In genomic region chr1:209190591-209191241, GRCh38 we compare ENCODE assay signal across 10 cellular contexts.
A peak's percentile ranks its signal among the peaks of the same experiment; 100 is the strongest.
DNase-seq lines count a peak whose midpoint lies in the region; ATAC-seq, FAIRE-seq and TF ChIP-seq lines count a peak whose summit lies in the region.
"Had no signal": no experiment of that assay in that cellular context is flagged by ENCODE, and none has a peak within 500 bp of the region (broad histone marks: within the 10 kb centered on the region; RNA-seq: fewer than 3 reads in every experiment).

No MANE protein-coding gene starts in this region.

- no peaks in the 10 kb centered on the region for H3K4me1 Mint-ChIP-seq in activated CD8-positive, alpha-beta T cell treated with anti-CD3 and anti-CD28 coated beads for 36 hours (ENCODE audit: low read depth)

- CTCF ChIA-PET in activated CD8-positive, alpha-beta T cell treated with anti-CD3 and anti-CD28 coated beads for 36 hours (lab: Charles Lee), result interaction anchor here (1.0 kb wide), 2 partner anchors 17 to 26 kb away, joined by 3 read pairs; no protein-coding TSS in a partner anchor

- H3K27me3 Mint-ChIP-seq in activated CD8-positive, alpha-beta T cell treated with anti-CD3 and anti-CD28 coated beads for 36 hours, result peaks cover 4% of the 10 kb centered on the region

- intact Hi-C loops in activated CD8-positive, alpha-beta T cell treated with anti-CD3 and anti-CD28 coated beads for 36 hours (cut with micrococcal nuclease), result no loop called here

- TF ChIP-seq CTCF in C4-2B (conservative IDR thresholded peaks at IDR 0.05), result peak; percentile 76
- TF ChIP-seq CTCF in activated CD8-positive, alpha-beta T cell treated with anti-CD3 and anti-CD28 coated beads for 36 hours (IDR thresholded peaks at IDR 0.05), result peak; percentile 55
- peak; percentile 59 for TF ChIP-seq CTCF in thoracic aorta (IDR thresholded peaks at IDR 0.05)

- H3K4me3 ChIP-seq in thoracic aorta, result no peak overlapping the region
- H3K4me3 ChIP-seq: skin epidermis had no signal

- H3K9me3 Mint-ChIP-seq in activated CD8-positive, alpha-beta T cell treated with anti-CD3 and anti-CD28 coated beads for 36 hours, result peaks cover 2% of the 10 kb centered on the region

- peaks cover 5% of the 10 kb centered on the region for H3K9me3 ChIP-seq in thoracic aorta

- ATAC-seq in HG02852 (IDR thresholded peaks at IDR 0.05; ENCODE audit: unreplicated experiment), result peak; percentile 97
- ATAC-seq in activated CD8-positive, alpha-beta T cell treated with anti-CD3 and anti-CD28 coated beads for 36 hours, result peak; percentile 51
- ATAC-seq in thoracic aorta (ENCODE audit: insufficient number of reproducible peaks, low FRiP score, low read depth), result no peak

- H3K36me3 Mint-ChIP-seq in activated CD8-positive, alpha-beta T cell treated with anti-CD3 and anti-CD28 coated beads for 36 hours (ENCODE audit: low read depth), result no peaks in the 10 kb centered on the region

- no peaks in the 10 kb centered on the region for H3K27me3 ChIP-seq in thoracic aorta (replicated peaks; ENCODE audit: insufficient read depth)

- POLR2A ChIA-PET in activated CD8-positive, alpha-beta T cell treated with anti-CD3 and anti-CD28 coated beads for 36 hours (lab: Charles Lee), result no interaction called here

- H3K27ac ChIP-seq in C4-2B (no peak overlapping the region), thoracic aorta (no peak overlapping the region)
- H3K27ac ChIP-seq: skin epidermis had no signal

- H3K36me3 ChIP-seq in thoracic aorta, result no peaks in the 10 kb centered on the region

- H3K4me3 Mint-ChIP-seq in activated CD8-positive, alpha-beta T cell treated with anti-CD3 and anti-CD28 coated beads for 36 hours, result no peak overlapping the region
- H3K4me3 Mint-ChIP-seq: T-helper 1 cell treated with Interleukin-12 subunit alpha and Interleukin-12 subunit beta and Interleukin-4 antibody, amounts not matched to agents 30 μg/mL and 1 μg/mL, for 36 hours had no signal

- no peak overlapping the region for H3K27ac Mint-ChIP-seq in activated CD8-positive, alpha-beta T cell treated with anti-CD3 and anti-CD28 coated beads for 36 hours
- H3K27ac Mint-ChIP-seq: T-helper 1 cell treated with Interleukin-12 subunit alpha and Interleukin-12 subunit beta and Interleukin-4 antibody, amounts not matched to agents 30 μg/mL and 1 μg/mL, for 36 hours had no signal

- H3K4me1 ChIP-seq in thoracic aorta (ENCODE audit: control insufficient read depth in 1 of 2, low read depth in 2 of 2), result no peaks in the 10 kb centered on the region

- DNase-seq in GM18507 (ENCODE audit: extremely low spot score, insufficient read length, low read depth) (peak; percentile 12), NCI-H1930 (lab: John Stamatoyannopoulos, UW) (peak; percentile 7 to 35), iPS DF 4.7 (ENCODE audit: extremely low read depth, low spot score) (peak; percentile 79), thoracic aorta (ENCODE audit: low spot score) (no peak), NCI-H774 (lab: John Stamatoyannopoulos, UW) (no peak)
- DNase-seq in activated CD8-positive, alpha-beta T cell treated with anti-CD3 and anti-CD28 coated beads for 36 hours, result peak; percentile 51

- peak; percentile 79 for FAIRE-seq in GM18507 (lab: Jason Lieb, UNC)

Comparison
In these comparisons a context has a peak if more than half of its experiments do, and no peak if none do; other contexts are left out.
1. DNase-seq: peak in GM18507 (single experiment), NCI-H1930 (2 of 2), activated CD8-positive, alpha-beta T cell treated with anti-CD3 and anti-CD28 coated beads for 36 hours (single experiment) and iPS DF 4.7 (single experiment); none in thoracic aorta (single experiment) and NCI-H774 (single experiment).
2. Peak in every context shown above with its lines, with median percentiles within 50 percentile points of each other: CTCF ChIP-seq.